In the genomic region with DNA sequence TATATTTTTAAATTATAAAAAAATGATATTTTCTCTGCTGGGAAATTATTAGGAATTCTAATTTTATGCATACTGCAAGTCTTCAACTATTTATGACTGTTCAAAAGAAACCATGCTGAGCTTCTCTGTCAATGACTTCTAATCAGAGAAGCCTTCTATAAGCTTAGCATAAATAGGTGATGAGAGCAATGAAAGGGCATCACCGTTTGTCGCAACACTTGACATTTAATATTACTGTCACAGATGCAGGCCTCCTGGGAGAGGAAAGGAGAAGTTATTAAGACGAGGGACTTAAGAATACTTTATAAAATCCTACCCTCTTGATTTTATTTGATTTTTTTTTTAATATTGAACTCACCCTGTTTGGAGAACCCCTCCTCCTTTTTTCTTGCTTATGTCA, we compare ENCODE assay signal across 8 cellular contexts.
"Had no signal": no experiment of that assay in that cellular context is flagged by ENCODE, and none has a peak within 500 bp of the region (broad histone marks: within the 10 kb centered on the region; RNA-seq: fewer than 3 reads in every experiment).

No MANE protein-coding gene starts in this region.

- H3K27ac ChIP-seq: GM23248 had no signal

- H2AFZ ChIP-seq: GM23248 had no signal

- H3K4me3 ChIP-seq: GM23248, HAP-1, K562 had no signal

- H3K9ac ChIP-seq: GM23248 had no signal

- ATAC-seq: HCT116, K562 had no signal

- H3K9me3 ChIP-seq: HAP-1 had no signal

- H3K36me3 ChIP-seq: HAP-1 had no signal

- DNase-seq: GM23248, GOT3, H7, HFFc6, IMR-90 had no signal
